ENCODE assay signal across 1 cellular context in genomic region chr13:32454886-32455593, GRCh38.
TF ChIP-seq lines count a peak whose summit lies in the region.

No MANE protein-coding gene starts in this region.

TF ChIP-seq in HepG2, 621 proteins besides CTCF, POLR2A, EP300 and RAD21 (continued from another document and continues in another):
- TF ChIP-seq TEF (CRISPR knock-in tag; IDR thresholded peaks at IDR 0.05): no peak
- TF ChIP-seq SIX1 (CRISPR knock-in tag; IDR thresholded peaks at IDR 0.05; ENCODE audit: borderline replicate concordance): no peak
- TF ChIP-seq ZNF33A (CRISPR knock-in tag; IDR thresholded peaks at IDR 0.05; ENCODE audit: borderline replicate concordance): no peak
- peak; percentile 75; the same call in 1 of the 2 replicates for TF ChIP-seq ZBTB4 (CRISPR knock-in tag; IDR thresholded peaks at IDR 0.05; ENCODE audit: borderline replicate concordance)
- TF ChIP-seq, protein P1, sequence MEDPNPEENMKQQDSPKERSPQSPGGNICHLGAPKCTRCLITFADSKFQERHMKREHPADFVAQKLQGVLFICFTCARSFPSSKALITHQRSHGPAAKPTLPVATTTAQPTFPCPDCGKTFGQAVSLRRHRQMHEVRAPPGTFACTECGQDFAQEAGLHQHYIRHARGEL (CRISPR knock-in tag; IDR thresholded peaks at IDR 0.05): no peak
- TF ChIP-seq ZNF629 (CRISPR knock-in tag; conservative IDR thresholded peaks at IDR 0.05): peak; percentile 58; the same call in 1 of the 2 replicates
- peak; percentile 49; the same call in 1 of the 2 replicates for TF ChIP-seq ZBTB39 (CRISPR knock-in tag; IDR thresholded peaks at IDR 0.05)
- TF ChIP-seq ATF7 (IDR thresholded peaks at IDR 0.05): no peak
- no peak for TF ChIP-seq ATF7 (CRISPR knock-in tag; IDR thresholded peaks at IDR 0.05)
- TF ChIP-seq ZNF251 (CRISPR knock-in tag; IDR thresholded peaks at IDR 0.05): no peak
- peak; percentile 85; the same call in 1 of the 2 replicates for TF ChIP-seq ZNF563 (CRISPR knock-in tag; IDR thresholded peaks at IDR 0.05)
- TF ChIP-seq THAP11 (CRISPR knock-in tag; IDR thresholded peaks at IDR 0.05): no peak
- TF ChIP-seq, protein P2, sequence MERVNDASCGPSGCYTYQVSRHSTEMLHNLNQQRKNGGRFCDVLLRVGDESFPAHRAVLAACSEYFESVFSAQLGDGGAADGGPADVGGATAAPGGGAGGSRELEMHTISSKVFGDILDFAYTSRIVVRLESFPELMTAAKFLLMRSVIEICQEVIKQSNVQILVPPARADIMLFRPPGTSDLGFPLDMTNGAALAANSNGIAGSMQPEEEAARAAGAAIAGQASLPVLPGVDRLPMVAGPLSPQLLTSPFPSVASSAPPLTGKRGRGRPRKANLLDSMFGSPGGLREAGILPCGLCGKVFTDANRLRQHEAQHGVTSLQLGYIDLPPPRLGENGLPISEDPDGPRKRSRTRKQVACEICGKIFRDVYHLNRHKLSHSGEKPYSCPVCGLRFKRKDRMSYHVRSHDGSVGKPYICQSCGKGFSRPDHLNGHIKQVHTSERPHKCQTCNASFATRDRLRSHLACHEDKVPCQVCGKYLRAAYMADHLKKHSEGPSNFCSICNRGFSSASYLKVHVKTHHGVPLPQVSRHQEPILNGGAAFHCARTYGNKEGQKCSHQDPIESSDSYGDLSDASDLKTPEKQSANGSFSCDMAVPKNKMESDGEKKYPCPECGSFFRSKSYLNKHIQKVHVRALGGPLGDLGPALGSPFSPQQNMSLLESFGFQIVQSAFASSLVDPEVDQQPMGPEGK (CRISPR knock-in tag; IDR thresholded peaks at IDR 0.05): peak; percentile 64
- no peak for TF ChIP-seq ZNF740 (CRISPR knock-in tag; IDR thresholded peaks at IDR 0.05)
- TF ChIP-seq CEBPB (IDR thresholded peaks at IDR 0.05; ENCODE audit: borderline replicate concordance, low read depth, low read length): no peak
- TF ChIP-seq, protein P3, sequence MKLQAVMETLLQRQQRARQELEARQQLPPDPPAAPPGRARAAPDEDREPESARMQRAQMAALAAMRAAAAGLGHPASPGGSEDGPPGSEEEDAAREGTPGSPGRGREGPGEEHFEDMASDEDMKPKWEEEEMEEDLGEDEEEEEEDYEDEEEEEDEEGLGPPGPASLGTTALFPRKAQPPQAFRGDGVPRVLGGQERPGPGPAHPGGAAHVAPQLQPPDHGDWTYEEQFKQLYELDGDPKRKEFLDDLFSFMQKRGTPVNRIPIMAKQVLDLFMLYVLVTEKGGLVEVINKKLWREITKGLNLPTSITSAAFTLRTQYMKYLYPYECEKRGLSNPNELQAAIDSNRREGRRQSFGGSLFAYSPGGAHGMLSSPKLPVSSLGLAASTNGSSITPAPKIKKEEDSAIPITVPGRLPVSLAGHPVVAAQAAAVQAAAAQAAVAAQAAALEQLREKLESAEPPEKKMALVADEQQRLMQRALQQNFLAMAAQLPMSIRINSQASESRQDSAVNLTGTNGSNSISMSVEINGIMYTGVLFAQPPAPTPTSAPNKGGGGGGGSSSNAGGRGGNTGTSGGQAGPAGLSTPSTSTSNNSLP (IDR thresholded peaks at IDR 0.05; ENCODE audit: low read depth, low read length): no peak
- 0 out of 2 replicates have a peak, but pooled peaks have one; percentile 22 for TF ChIP-seq ADNP (CRISPR knock-in tag; IDR thresholded peaks at IDR 0.05)
- TF ChIP-seq ZBTB26 (CRISPR knock-in tag; IDR thresholded peaks at IDR 0.05; ENCODE audit: borderline replicate concordance): no peak
- peak; percentile 52 for TF ChIP-seq TAF1 (CRISPR knock-in tag; IDR thresholded peaks at IDR 0.05)
- no peak; the same call in none of the 2 replicates for TF ChIP-seq ZNF274 (CRISPR knock-in tag; IDR thresholded peaks at IDR 0.05)
- TF ChIP-seq, protein P4, sequence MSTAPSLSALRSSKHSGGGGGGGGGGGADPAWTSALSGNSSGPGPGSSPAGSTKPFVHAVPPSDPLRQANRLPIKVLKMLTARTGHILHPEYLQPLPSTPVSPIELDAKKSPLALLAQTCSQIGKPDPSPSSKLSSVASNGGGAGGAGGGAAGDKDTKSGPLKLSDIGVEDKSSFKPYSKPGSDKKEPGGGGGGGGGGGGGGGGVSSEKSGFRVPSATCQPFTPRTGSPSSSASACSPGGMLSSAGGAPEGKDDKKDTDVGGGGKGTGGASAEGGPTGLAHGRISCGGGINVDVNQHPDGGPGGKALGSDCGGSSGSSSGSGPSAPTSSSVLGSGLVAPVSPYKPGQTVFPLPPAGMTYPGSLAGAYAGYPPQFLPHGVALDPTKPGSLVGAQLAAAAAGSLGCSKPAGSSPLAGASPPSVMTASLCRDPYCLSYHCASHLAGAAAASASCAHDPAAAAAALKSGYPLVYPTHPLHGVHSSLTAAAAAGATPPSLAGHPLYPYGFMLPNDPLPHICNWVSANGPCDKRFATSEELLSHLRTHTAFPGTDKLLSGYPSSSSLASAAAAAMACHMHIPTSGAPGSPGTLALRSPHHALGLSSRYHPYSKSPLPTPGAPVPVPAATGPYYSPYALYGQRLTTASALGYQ (CRISPR knock-in tag; IDR thresholded peaks at IDR 0.05): no peak
- no peak for TF ChIP-seq ZFYVE20 (CRISPR knock-in tag; IDR thresholded peaks at IDR 0.05; ENCODE audit: borderline replicate concordance, low read depth)
- peak; percentile 81 for TF ChIP-seq ZBTB7B (CRISPR knock-in tag; IDR thresholded peaks at IDR 0.05)
- TF ChIP-seq ZNF333 (CRISPR knock-in tag; IDR thresholded peaks at IDR 0.05; ENCODE audit: borderline replicate concordance): no peak
- TF ChIP-seq ZSCAN22 (CRISPR knock-in tag; IDR thresholded peaks at IDR 0.05): no peak
- TF ChIP-seq, protein P5, sequence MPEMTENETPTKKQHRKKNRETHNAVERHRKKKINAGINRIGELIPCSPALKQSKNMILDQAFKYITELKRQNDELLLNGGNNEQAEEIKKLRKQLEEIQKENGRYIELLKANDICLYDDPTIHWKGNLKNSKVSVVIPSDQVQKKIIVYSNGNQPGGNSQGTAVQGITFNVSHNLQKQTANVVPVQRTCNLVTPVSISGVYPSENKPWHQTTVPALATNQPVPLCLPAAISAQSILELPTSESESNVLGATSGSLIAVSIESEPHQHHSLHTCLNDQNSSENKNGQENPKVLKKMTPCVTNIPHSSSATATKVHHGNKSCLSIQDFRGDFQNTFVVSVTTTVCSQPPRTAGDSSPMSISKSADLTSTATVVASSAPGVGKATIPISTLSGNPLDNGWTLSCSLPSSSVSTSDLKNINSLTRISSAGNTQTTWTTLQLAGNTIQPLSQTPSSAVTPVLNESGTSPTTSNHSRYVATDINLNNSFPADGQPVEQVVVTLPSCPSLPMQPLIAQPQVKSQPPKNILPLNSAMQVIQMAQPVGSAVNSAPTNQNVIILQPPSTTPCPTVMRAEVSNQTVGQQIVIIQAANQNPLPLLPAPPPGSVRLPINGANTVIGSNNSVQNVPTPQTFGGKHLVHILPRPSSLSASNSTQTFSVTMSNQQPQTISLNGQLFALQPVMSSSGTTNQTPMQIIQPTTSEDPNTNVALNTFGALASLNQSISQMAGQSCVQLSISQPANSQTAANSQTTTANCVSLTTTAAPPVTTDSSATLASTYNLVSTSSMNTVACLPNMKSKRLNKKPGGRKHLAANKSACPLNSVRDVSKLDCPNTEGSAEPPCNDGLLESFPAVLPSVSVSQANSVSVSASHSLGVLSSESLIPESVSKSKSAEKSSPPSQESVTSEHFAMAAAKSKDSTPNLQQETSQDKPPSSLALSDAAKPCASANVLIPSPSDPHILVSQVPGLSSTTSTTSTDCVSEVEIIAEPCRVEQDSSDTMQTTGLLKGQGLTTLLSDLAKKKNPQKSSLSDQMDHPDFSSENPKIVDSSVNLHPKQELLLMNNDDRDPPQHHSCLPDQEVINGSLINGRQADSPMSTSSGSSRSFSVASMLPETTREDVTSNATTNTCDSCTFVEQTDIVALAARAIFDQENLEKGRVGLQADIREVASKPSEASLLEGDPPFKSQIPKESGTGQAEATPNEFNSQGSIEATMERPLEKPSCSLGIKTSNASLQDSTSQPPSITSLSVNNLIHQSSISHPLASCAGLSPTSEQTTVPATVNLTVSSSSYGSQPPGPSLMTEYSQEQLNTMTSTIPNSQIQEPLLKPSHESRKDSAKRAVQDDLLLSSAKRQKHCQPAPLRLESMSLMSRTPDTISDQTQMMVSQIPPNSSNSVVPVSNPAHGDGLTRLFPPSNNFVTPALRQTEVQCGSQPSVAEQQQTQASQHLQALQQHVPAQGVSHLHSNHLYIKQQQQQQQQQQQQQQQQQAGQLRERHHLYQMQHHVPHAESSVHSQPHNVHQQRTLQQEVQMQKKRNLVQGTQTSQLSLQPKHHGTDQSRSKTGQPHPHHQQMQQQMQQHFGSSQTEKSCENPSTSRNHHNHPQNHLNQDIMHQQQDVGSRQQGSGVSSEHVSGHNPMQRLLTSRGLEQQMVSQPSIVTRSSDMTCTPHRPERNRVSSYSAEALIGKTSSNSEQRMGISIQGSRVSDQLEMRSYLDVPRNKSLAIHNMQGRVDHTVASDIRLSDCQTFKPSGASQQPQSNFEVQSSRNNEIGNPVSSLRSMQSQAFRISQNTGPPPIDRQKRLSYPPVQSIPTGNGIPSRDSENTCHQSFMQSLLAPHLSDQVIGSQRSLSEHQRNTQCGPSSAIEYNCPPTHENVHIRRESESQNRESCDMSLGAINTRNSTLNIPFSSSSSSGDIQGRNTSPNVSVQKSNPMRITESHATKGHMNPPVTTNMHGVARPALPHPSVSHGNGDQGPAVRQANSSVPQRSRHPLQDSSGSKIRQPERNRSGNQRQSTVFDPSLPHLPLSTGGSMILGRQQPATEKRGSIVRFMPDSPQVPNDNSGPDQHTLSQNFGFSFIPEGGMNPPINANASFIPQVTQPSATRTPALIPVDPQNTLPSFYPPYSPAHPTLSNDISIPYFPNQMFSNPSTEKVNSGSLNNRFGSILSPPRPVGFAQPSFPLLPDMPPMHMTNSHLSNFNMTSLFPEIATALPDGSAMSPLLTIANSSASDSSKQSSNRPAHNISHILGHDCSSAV (CRISPR knock-in tag; IDR thresholded peaks at IDR 0.05; ENCODE audit: borderline replicate concordance): no peak
- TF ChIP-seq ZNF350 (CRISPR knock-in tag; IDR thresholded peaks at IDR 0.05; ENCODE audit: borderline replicate concordance, low read depth): peak; percentile 22; the same call in 1 of the 2 replicates
- no peak for TF ChIP-seq ZBTB33 (CRISPR knock-in tag; IDR thresholded peaks at IDR 0.05)
- no peak for TF ChIP-seq CREB1 (IDR thresholded peaks at IDR 0.05)
- TF ChIP-seq CREB1 (CRISPR knock-in tag; IDR thresholded peaks at IDR 0.05): no peak
